27 cellular contexts compared by ENCODE assay signal in the genomic region with DNA sequence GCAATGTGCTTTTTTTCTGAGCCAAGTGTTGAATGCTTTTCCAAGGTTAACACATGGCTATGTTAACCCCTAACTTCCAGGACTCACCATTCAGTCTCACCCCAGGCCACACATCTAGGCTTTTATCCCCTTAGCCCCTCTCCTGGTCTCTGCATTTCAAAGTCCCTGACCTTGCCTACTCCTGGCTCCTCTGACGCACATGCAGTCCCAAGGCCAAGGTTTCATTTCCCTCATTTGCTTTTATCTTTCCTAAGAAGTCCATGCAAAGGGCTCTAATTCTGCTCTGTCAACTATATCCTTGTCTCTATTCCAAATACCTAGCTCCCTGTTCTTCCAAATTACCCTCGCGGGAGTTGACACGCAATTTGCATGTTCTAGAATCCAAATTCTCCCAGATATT. TPM values are rescaled to one million over a fixed set of nuclear protein-coding genes. Genes with fewer than 3 reads are reported as not detected.
"Had no signal": no experiment of that assay in that cellular context is flagged by ENCODE, and none has a peak within 500 bp of the region (broad histone marks: within the 10 kb centered on the region; RNA-seq: fewer than 3 reads in every experiment).

No MANE protein-coding gene starts in this region.

- H3K27ac Mint-ChIP-seq: activated B cell treated with CpG ODN at 0.5 μM for 24 hours; activated CD4-positive, alpha-beta T cell treated with anti-CD3 and anti-CD28 coated beads, Interleukin-2, amount 10 ng/mL, durations not matched to agents 24 days and 14 days; activated CD8-positive, alpha-beta memory T cell treated with anti-CD3 and anti-CD28 coated beads, Interleukin-2, amount 10 ng/mL, durations not matched to agents 7 days and 5 days; activated naive CD4-positive, alpha-beta T cell treated with anti-CD3 and anti-CD28 coated beads, Interleukin-2, amount 50 U/mL, for 24 hours; activated T-cell treated with anti-CD3 and anti-CD28 coated beads, Interleukin-2, amount 50 U/mL, for 24 hours; activated T-helper 1 cell treated with anti-CD3 and anti-CD28 coated beads, Interleukin-12 subunit alpha, Interleukin-12 subunit beta, Interleukin-2, Interleukin-4 antibody, amounts not matched to agents 30 ng/mL and 10 ng/mL and 1 ng/mL, durations not matched to agents 14 hours and 24 hours and 36 hours; T-helper 1 cell treated with Interleukin-12 subunit alpha and Interleukin-12 subunit beta and Interleukin-4 antibody, amounts not matched to agents 30 μg/mL and 1 μg/mL, for 36 hours had no signal

- ATAC-seq: activated CD8-positive, alpha-beta memory T cell treated with anti-CD3 and anti-CD28 coated beads, Interleukin-2, amount 10 ng/mL, durations not matched to agents 7 days and 5 days; body of pancreas; PC-3 had no signal

- H3K4me1 ChIP-seq: body of pancreas had no signal

- H3K4me1 Mint-ChIP-seq: activated B cell treated with CpG ODN at 0.5 μM for 24 hours; activated naive CD4-positive, alpha-beta T cell treated with anti-CD3 and anti-CD28 coated beads, Interleukin-2, amount 50 U/mL, for 24 hours had no signal

- H3K9me3 Mint-ChIP-seq: activated B cell treated with CpG ODN at 0.5 μM for 24 hours; activated CD4-positive, alpha-beta T cell treated with anti-CD3 and anti-CD28 coated beads, Interleukin-2, amount 10 ng/mL, durations not matched to agents 24 days and 14 days; activated naive CD4-positive, alpha-beta T cell treated with anti-CD3 and anti-CD28 coated beads, Interleukin-2, amount 50 U/mL, for 24 hours; activated T-cell treated with anti-CD3 and anti-CD28 coated beads, Interleukin-2, amount 50 U/mL, for 24 hours; activated T-helper 1 cell treated with anti-CD3 and anti-CD28 coated beads, Interleukin-12 subunit alpha, Interleukin-12 subunit beta, Interleukin-2, Interleukin-4 antibody, amounts not matched to agents 30 ng/mL and 10 ng/mL and 1 ng/mL, durations not matched to agents 14 hours and 24 hours and 36 hours; T-helper 1 cell treated with Interleukin-12 subunit alpha and Interleukin-12 subunit beta and Interleukin-4 antibody, amounts not matched to agents 30 μg/mL and 1 μg/mL, for 36 hours had no signal

- H3K27me3 Mint-ChIP-seq: activated CD8-positive, alpha-beta memory T cell treated with anti-CD3 and anti-CD28 coated beads, Interleukin-2, amount 10 ng/mL, durations not matched to agents 7 days and 5 days had no signal

- H3K36me3 Mint-ChIP-seq: activated CD8-positive, alpha-beta memory T cell treated with anti-CD3 and anti-CD28 coated beads, Interleukin-2, amount 10 ng/mL, durations not matched to agents 7 days and 5 days; activated naive CD4-positive, alpha-beta T cell treated with anti-CD3 and anti-CD28 coated beads, Interleukin-2, amount 50 U/mL, for 24 hours had no signal

- H3K4me3 Mint-ChIP-seq: activated B cell treated with CpG ODN at 0.5 μM for 24 hours; activated CD4-positive, alpha-beta T cell treated with anti-CD3 and anti-CD28 coated beads, Interleukin-2, amount 10 ng/mL, durations not matched to agents 24 days and 14 days; activated CD8-positive, alpha-beta memory T cell treated with anti-CD3 and anti-CD28 coated beads, Interleukin-2, amount 10 ng/mL, durations not matched to agents 7 days and 5 days; activated naive CD4-positive, alpha-beta T cell treated with anti-CD3 and anti-CD28 coated beads, Interleukin-2, amount 50 U/mL, for 24 hours; activated T-cell treated with anti-CD3 and anti-CD28 coated beads, Interleukin-2, amount 50 U/mL, for 24 hours; activated T-helper 1 cell treated with anti-CD3 and anti-CD28 coated beads, Interleukin-12 subunit alpha, Interleukin-12 subunit beta, Interleukin-2, Interleukin-4 antibody, amounts not matched to agents 30 ng/mL and 10 ng/mL and 1 ng/mL, durations not matched to agents 14 hours and 24 hours and 36 hours; T-helper 1 cell treated with Interleukin-12 subunit alpha and Interleukin-12 subunit beta and Interleukin-4 antibody, amounts not matched to agents 30 μg/mL and 1 μg/mL, for 36 hours had no signal

- FAIRE-seq: bronchial epithelial cell had no signal

- H3K27ac ChIP-seq: body of pancreas had no signal

- H3K4me3 ChIP-seq: body of pancreas had no signal

- H3K27me3 ChIP-seq: body of pancreas had no signal

- DNase-seq: activated B cell treated with CpG ODN at 0.5 μM for 24 hours; activated CD4-positive, alpha-beta T cell treated with anti-CD3 and anti-CD28 coated beads for 1 hour; activated CD4-positive, alpha-beta T cell treated with anti-CD3 and anti-CD28 coated beads, Interleukin-2, amount 10 ng/mL, durations not matched to agents 24 days and 14 days; activated CD4-positive, alpha-beta T cell treated with anti-CD3 and anti-CD28 coated beads, Interleukin-2, amount 50 U/mL, for 48 hours; activated CD8-positive, alpha-beta memory T cell treated with anti-CD3 and anti-CD28 coated beads, Interleukin-2, amount 10 ng/mL, durations not matched to agents 7 days and 5 days; activated effector memory CD4-positive, alpha-beta T cell treated with Interleukin-2 at 50 U/mL for 16 hours; activated naive CD4-positive, alpha-beta T cell; activated T-cell treated with anti-CD3 and anti-CD28 coated beads, Interleukin-2, amount 50 U/mL, for 24 hours; aorta; body of pancreas; central memory CD4-positive, alpha-beta T cell; Karpas-422; NCI-H1092 treated with DMSO at 0.1 percent for 48 hours; NCI-H1417 treated with DMSO at 0.1 percent for 48 hours; NCI-H1694; NCI-H2029 treated with DMSO at 0.1 percent for 48 hours; NCI-H345; NCI-H510A; NCI-H526 treated with DMSO at 0.1 percent for 48 hours; NCI-H82; PC-3; SHP77 treated with DMSO at 0.1 percent for 48 hours had no signal

- H3K9me3 ChIP-seq: body of pancreas had no signal

RNA-seq across cellular contexts. Expression of gene SLC30A10, which starts 25.4 kb away (rescaled TPM):
- total RNA-seq: activated CD4-positive, alpha-beta T cell treated with anti-CD3 and anti-CD28 coated beads, Interleukin-2, amount 10 ng/mL, durations not matched to agents 24 days and 14 days; activated CD8-positive, alpha-beta memory T cell treated with anti-CD3 and anti-CD28 coated beads, Interleukin-2, amount 10 ng/mL, durations not matched to agents 7 days and 5 days; activated T-helper 1 cell treated with anti-CD3 and anti-CD28 coated beads, Interleukin-12 subunit alpha, Interleukin-12 subunit beta, Interleukin-2, Interleukin-4 antibody, amounts not matched to agents 30 ng/mL and 10 ng/mL and 1 ng/mL, durations not matched to agents 14 hours and 24 hours and 36 hours; aorta; bronchial epithelial cell; chondrocyte; PC-3 had no signal
